1 cellular context compared by ENCODE assay signal in the genomic region with DNA sequence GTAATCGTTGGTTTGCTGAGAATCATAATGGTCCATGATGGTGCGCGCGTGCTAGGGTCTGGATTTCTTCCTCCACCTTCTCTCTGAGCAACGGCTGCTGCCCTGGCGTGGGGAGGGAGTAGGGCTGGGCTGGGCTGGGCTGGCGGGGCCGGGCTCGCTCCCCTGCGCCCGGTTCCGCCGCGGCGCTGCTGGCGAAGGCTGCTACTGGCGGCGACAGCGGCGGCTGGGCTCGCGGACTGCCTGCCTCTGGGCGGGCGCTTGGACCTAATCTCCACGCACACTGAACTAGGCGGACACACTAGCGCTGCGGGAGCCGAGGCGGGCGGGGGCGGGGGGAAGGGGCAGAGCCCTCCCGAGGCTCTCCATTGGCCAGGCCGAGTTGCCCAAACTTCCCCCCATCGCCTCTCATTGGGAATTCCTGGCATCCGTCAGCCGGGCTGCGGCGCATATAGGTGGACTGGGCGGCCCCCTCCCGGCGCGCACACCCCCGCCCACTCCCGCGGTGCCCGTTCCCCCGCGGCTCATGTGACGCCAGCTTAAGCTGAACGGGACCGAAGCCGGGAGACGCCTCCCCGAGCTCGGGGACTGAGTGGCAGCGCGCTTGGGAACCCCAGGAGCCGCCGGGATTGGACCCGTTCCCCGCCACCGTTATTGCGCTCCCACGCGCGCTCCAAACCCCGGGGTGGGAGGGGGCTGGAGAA.
TF ChIP-seq lines count a peak whose summit lies in the region.

A gene (minus strand): TSS at position 282 of the 701 bp plus-strand sequence. CDS start 246 bp downstream, at position 36.

TF ChIP-seq in K562, 482 proteins besides CTCF, POLR2A, EP300 and RAD21 (continued from another document and continues in another):
- TF ChIP-seq ZFPM2 (CRISPR knock-in tag; IDR thresholded peaks at IDR 0.05) = no peak
- TF ChIP-seq, protein P1, sequence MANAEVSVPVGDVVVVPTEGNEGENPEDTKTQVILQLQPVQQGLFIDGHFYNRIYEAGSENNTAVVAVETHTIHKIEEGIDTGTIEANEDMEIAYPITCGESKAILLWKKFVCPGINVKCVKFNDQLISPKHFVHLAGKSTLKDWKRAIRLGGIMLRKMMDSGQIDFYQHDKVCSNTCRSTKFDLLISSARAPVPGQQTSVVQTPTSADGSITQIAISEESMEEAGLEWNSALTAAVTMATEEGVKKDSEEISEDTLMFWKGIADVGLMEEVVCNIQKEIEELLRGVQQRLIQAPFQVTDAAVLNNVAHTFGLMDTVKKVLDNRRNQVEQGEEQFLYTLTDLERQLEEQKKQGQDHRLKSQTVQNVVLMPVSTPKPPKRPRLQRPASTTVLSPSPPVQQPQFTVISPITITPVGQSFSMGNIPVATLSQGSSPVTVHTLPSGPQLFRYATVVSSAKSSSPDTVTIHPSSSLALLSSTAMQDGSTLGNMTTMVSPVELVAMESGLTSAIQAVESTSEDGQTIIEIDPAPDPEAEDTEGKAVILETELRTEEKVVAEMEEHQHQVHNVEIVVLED (CRISPR knock-in tag; IDR thresholded peaks at IDR 0.05) = peak; percentile 51; the same call in 1 of the 2 replicates
- TF ChIP-seq, protein P2, sequence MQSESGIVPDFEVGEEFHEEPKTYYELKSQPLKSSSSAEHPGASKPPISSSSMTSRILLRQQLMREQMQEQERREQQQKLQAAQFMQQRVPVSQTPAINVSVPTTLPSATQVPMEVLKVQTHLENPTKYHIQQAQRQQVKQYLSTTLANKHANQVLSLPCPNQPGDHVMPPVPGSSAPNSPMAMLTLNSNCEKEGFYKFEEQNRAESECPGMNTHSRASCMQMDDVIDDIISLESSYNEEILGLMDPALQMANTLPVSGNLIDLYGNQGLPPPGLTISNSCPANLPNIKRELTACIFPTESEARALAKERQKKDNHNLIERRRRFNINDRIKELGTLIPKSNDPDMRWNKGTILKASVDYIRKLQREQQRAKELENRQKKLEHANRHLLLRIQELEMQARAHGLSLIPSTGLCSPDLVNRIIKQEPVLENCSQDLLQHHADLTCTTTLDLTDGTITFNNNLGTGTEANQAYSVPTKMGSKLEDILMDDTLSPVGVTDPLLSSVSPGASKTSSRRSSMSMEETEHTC (IDR thresholded peaks at IDR 0.05) = peak; percentile 46; the same call in 1 of the 2 replicates
- TF ChIP-seq FOXK2 (conservative IDR thresholded peaks at IDR 0.05 in 1 of 2, IDR thresholded peaks at IDR 0.05 in 1 of 2; ENCODE audit: low read depth in 2 of 2) = no peak
- TF ChIP-seq YBX1 (IDR thresholded peaks at IDR 0.05) = no peak
- no peak for TF ChIP-seq DDX20 (tag; IDR thresholded peaks at IDR 0.05; ENCODE audit: low read depth)
- TF ChIP-seq, protein P3, sequence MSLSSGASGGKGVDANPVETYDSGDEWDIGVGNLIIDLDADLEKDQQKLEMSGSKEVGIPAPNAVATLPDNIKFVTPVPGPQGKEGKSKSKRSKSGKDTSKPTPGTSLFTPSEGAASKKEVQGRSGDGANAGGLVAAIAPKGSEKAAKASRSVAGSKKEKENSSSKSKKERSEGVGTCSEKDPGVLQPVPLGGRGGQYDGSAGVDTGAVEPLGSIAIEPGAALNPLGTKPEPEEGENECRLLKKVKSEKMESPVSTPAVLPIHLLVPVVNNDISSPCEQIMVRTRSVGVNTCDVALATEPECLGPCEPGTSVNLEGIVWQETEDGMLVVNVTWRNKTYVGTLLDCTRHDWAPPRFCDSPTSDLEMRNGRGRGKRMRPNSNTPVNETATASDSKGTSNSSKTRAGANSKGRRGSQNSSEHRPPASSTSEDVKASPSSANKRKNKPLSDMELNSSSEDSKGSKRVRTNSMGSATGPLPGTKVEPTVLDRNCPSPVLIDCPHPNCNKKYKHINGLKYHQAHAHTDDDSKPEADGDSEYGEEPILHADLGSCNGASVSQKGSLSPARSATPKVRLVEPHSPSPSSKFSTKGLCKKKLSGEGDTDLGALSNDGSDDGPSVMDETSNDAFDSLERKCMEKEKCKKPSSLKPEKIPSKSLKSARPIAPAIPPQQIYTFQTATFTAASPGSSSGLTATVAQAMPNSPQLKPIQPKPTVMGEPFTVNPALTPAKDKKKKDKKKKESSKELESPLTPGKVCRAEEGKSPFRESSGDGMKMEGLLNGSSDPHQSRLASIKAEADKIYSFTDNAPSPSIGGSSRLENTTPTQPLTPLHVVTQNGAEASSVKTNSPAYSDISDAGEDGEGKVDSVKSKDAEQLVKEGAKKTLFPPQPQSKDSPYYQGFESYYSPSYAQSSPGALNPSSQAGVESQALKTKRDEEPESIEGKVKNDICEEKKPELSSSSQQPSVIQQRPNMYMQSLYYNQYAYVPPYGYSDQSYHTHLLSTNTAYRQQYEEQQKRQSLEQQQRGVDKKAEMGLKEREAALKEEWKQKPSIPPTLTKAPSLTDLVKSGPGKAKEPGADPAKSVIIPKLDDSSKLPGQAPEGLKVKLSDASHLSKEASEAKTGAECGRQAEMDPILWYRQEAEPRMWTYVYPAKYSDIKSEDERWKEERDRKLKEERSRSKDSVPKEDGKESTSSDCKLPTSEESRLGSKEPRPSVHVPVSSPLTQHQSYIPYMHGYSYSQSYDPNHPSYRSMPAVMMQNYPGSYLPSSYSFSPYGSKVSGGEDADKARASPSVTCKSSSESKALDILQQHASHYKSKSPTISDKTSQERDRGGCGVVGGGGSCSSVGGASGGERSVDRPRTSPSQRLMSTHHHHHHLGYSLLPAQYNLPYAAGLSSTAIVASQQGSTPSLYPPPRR (CRISPR knock-in tag; IDR thresholded peaks at IDR 0.05; ENCODE audit: borderline replicate concordance) = no peak
- no peak for TF ChIP-seq C11orf30 (IDR thresholded peaks at IDR 0.05; ENCODE audit: low read depth)
- TF ChIP-seq, protein P4, sequence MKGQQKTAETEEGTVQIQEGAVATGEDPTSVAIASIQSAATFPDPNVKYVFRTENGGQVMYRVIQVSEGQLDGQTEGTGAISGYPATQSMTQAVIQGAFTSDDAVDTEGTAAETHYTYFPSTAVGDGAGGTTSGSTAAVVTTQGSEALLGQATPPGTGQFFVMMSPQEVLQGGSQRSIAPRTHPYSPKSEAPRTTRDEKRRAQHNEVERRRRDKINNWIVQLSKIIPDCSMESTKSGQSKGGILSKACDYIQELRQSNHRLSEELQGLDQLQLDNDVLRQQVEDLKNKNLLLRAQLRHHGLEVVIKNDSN (CRISPR knock-in tag; IDR thresholded peaks at IDR 0.05) = peak; percentile 67
- TF ChIP-seq KDM5B (IDR thresholded peaks at IDR 0.05; ENCODE audit: insufficient replicate concordance, low read depth, low read length) = peak; percentile 65
- peak; percentile 95 for TF ChIP-seq EGR1 (conservative IDR thresholded peaks at IDR 0.05)
- peak; percentile 93 for TF ChIP-seq LCOR (CRISPR knock-in tag; IDR thresholded peaks at IDR 0.05)
- no peak for TF ChIP-seq BMI1 (IDR thresholded peaks at IDR 0.05; ENCODE audit: low read length)
- TF ChIP-seq RBM25 (IDR thresholded peaks at IDR 0.05; ENCODE audit: low read depth, low read length, severe bottlenecking) = peak; percentile 76
- no peak for TF ChIP-seq POLR2B (IDR thresholded peaks at IDR 0.05; ENCODE audit: low read depth, partially characterized antibody)
- TF ChIP-seq RUNX1 (IDR thresholded peaks at IDR 0.05; ENCODE audit: low read depth) = no peak
- peak; percentile 80 for TF ChIP-seq CHD2 (IDR thresholded peaks at IDR 0.05; ENCODE audit: low read depth, low read length)
- no peak for TF ChIP-seq ZEB2 (IDR thresholded peaks at IDR 0.05)
- no peak for TF ChIP-seq PTBP1 (IDR thresholded peaks at IDR 0.05; ENCODE audit: low read depth, low read length)
- no peak for TF ChIP-seq SMARCC2 (IDR thresholded peaks at IDR 0.05; ENCODE audit: low read depth)
- TF ChIP-seq NEUROD1 (IDR thresholded peaks at IDR 0.05; ENCODE audit: borderline replicate concordance, low read depth, low read length, partially characterized antibody) = peak; percentile 83
- TF ChIP-seq, protein P5, sequence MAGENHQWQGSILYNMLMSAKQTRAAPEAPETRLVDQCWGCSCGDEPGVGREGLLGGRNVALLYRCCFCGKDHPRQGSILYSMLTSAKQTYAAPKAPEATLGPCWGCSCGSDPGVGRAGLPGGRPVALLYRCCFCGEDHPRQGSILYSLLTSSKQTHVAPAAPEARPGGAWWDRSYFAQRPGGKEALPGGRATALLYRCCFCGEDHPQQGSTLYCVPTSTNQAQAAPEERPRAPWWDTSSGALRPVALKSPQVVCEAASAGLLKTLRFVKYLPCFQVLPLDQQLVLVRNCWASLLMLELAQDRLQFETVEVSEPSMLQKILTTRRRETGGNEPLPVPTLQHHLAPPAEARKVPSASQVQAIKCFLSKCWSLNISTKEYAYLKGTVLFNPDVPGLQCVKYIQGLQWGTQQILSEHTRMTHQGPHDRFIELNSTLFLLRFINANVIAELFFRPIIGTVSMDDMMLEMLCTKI (IDR thresholded peaks at IDR 0.05; ENCODE audit: partially characterized antibody) = no peak
- peak; percentile 95 for TF ChIP-seq POLR2G (IDR thresholded peaks at IDR 0.05; ENCODE audit: low read depth, low read length)
- no peak for TF ChIP-seq ZNF561 (CRISPR knock-in tag; conservative IDR thresholded peaks at IDR 0.05)
- TF ChIP-seq PML (IDR thresholded peaks at IDR 0.05; ENCODE audit: low read length) = peak; percentile 27; the same call in 1 of the 2 replicates
- TF ChIP-seq BHLHE40 (IDR thresholded peaks at IDR 0.05; ENCODE audit: low read length) = peak; percentile 67; the same call in 1 of the 2 replicates
- TF ChIP-seq MAFG (tag; conservative IDR thresholded peaks at IDR 0.05) = no peak
- TF ChIP-seq CCAR2 (IDR thresholded peaks at IDR 0.05; ENCODE audit: low read depth, low read length) = no peak
- no peak for TF ChIP-seq CBX5 (IDR thresholded peaks at IDR 0.05; ENCODE audit: borderline replicate concordance, low read depth)
- TF ChIP-seq, protein P6, sequence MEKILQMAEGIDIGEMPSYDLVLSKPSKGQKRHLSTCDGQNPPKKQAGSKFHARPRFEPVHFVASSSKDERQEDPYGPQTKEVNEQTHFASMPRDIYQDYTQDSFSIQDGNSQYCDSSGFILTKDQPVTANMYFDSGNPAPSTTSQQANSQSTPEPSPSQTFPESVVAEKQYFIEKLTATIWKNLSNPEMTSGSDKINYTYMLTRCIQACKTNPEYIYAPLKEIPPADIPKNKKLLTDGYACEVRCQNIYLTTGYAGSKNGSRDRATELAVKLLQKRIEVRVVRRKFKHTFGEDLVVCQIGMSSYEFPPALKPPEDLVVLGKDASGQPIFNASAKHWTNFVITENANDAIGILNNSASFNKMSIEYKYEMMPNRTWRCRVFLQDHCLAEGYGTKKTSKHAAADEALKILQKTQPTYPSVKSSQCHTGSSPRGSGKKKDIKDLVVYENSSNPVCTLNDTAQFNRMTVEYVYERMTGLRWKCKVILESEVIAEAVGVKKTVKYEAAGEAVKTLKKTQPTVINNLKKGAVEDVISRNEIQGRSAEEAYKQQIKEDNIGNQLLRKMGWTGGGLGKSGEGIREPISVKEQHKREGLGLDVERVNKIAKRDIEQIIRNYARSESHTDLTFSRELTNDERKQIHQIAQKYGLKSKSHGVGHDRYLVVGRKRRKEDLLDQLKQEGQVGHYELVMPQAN (IDR thresholded peaks at IDR 0.05; ENCODE audit: borderline replicate concordance) = no peak
- peak; percentile 66; the same call in 1 of the 2 replicates for TF ChIP-seq RNF2 (IDR thresholded peaks at IDR 0.05)
- TF ChIP-seq, protein P7, sequence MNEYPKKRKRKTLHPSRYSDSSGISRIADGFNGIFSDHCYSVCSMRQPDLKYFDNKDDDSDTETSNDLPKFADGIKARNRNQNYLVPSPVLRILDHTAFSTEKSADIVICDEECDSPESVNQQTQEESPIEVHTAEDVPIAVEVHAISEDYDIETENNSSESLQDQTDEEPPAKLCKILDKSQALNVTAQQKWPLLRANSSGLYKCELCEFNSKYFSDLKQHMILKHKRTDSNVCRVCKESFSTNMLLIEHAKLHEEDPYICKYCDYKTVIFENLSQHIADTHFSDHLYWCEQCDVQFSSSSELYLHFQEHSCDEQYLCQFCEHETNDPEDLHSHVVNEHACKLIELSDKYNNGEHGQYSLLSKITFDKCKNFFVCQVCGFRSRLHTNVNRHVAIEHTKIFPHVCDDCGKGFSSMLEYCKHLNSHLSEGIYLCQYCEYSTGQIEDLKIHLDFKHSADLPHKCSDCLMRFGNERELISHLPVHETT (CRISPR knock-in tag; conservative IDR thresholded peaks at IDR 0.05 in 1 of 2, IDR thresholded peaks at IDR 0.05 in 1 of 2) = peak in 1 of 2 experiments; percentile 77; a peak in 2 of 4 replicates
- no peak for TF ChIP-seq ZNF133 (CRISPR knock-in tag; IDR thresholded peaks at IDR 0.05)
- TF ChIP-seq, protein P8, sequence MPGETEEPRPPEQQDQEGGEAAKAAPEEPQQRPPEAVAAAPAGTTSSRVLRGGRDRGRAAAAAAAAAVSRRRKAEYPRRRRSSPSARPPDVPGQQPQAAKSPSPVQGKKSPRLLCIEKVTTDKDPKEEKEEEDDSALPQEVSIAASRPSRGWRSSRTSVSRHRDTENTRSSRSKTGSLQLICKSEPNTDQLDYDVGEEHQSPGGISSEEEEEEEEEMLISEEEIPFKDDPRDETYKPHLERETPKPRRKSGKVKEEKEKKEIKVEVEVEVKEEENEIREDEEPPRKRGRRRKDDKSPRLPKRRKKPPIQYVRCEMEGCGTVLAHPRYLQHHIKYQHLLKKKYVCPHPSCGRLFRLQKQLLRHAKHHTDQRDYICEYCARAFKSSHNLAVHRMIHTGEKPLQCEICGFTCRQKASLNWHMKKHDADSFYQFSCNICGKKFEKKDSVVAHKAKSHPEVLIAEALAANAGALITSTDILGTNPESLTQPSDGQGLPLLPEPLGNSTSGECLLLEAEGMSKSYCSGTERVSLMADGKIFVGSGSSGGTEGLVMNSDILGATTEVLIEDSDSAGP (CRISPR knock-in tag; IDR thresholded peaks at IDR 0.05) = no peak
- TF ChIP-seq POLR2AphosphoS5 (IDR thresholded peaks at IDR 0.05; ENCODE audit: control insufficient read depth, insufficient read depth, low read depth, low read length) = peak; percentile 70; the same call in 1 of the 2 replicates
- no peak for TF ChIP-seq ZNF431 (CRISPR knock-in tag; IDR thresholded peaks at IDR 0.05)
- TF ChIP-seq CREB1 (IDR thresholded peaks at IDR 0.05) = 0 out of 2 replicates have a peak, but pooled peaks have one; percentile 10
- no peak for TF ChIP-seq CREB1 (CRISPR knock-in tag; IDR thresholded peaks at IDR 0.05)
- peak; percentile 23 for TF ChIP-seq SAP30 (IDR thresholded peaks at IDR 0.05; ENCODE audit: borderline replicate concordance, insufficient read depth, low read depth, low read length, poor library complexity, severe bottlenecking)
- no peak for TF ChIP-seq PRPF4 (IDR thresholded peaks at IDR 0.05; ENCODE audit: insufficient read depth, low read depth, low read length, poor library complexity, severe bottlenecking)
- TF ChIP-seq ZNF384 (IDR thresholded peaks at IDR 0.05; ENCODE audit: low read depth, low read length) = no peak
- no peak for TF ChIP-seq LEF1 (IDR thresholded peaks at IDR 0.05)
- TF ChIP-seq, protein P9, sequence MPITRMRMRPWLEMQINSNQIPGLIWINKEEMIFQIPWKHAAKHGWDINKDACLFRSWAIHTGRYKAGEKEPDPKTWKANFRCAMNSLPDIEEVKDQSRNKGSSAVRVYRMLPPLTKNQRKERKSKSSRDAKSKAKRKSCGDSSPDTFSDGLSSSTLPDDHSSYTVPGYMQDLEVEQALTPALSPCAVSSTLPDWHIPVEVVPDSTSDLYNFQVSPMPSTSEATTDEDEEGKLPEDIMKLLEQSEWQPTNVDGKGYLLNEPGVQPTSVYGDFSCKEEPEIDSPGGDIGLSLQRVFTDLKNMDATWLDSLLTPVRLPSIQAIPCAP (CRISPR knock-in tag; IDR thresholded peaks at IDR 0.05; ENCODE audit: borderline replicate concordance) = no peak
- no peak for TF ChIP-seq ZNF253 (CRISPR knock-in tag; conservative IDR thresholded peaks at IDR 0.05)
- no peak for TF ChIP-seq ZNF121 (CRISPR knock-in tag; conservative IDR thresholded peaks at IDR 0.05)
- no peak for TF ChIP-seq CHD1 (IDR thresholded peaks at IDR 0.05; ENCODE audit: low read length)
- TF ChIP-seq ZNF274 (IDR thresholded peaks at IDR 0.05; ENCODE audit: borderline replicate concordance, low read depth, low read length) = no peak
- TF ChIP-seq ZKSCAN8 (CRISPR knock-in tag; IDR thresholded peaks at IDR 0.05) = no peak
- no peak for TF ChIP-seq PTRF (tag; IDR thresholded peaks at IDR 0.05)
